ENCODE assay signal across 6 cellular contexts in the genomic region with DNA sequence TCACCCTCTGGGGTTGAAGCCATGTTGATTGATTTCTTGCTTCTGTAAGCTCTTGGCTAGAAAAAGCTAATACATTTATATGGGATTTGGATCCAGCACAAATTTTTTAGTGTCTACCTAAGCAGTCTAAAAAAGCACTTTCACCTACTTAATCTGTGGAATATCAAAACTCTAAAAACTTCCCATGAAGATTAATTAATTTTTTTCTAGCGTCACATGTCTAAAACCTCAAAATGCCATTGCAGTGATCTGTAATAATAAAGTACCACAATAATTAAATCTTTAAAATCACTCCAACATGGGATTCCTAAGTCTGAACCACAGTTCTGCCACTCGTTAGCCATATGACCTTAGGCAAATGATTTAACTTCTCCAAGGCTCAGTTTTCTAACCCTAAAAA.
"Had no signal": no experiment of that assay in that cellular context is flagged by ENCODE, and none has a peak within 500 bp of the region (broad histone marks: within the 10 kb centered on the region; RNA-seq: fewer than 3 reads in every experiment).

No MANE protein-coding gene starts in this region.

- ATAC-seq: activated CD4-positive, CD25-positive, alpha-beta regulatory T cell treated with anti-CD3 and anti-CD28 coated beads, Interleukin-2, amount 50 U/mL, for 24 hours had no signal

- H3K9me3 ChIP-seq: right atrium auricular region, tibial artery had no signal

- H3K27me3 ChIP-seq: right atrium auricular region, tibial artery had no signal

- H3K36me3 ChIP-seq: right atrium auricular region, tibial artery had no signal

- H3K4me3 ChIP-seq: right atrium auricular region, tibial artery had no signal

- DNase-seq: activated T-cell treated with anti-CD3 and anti-CD28 coated beads, Interleukin-2, amount 50 U/mL, for 1 hour; amniotic stem cell; small intestine; tibial artery had no signal

- H3K27ac ChIP-seq: tibial artery had no signal
